2 cellular contexts compared by ENCODE assay signal in genomic region chr15:101810905-101811304, GRCh38.
TF ChIP-seq lines count a peak whose summit lies in the region.

No MANE protein-coding gene starts in this region.

TF ChIP-seq in SK-N-SH, 30 proteins besides CTCF, POLR2A, EP300 and RAD21 (continued from another document):
- TF ChIP-seq REST (IDR thresholded peaks at IDR 0.05; ENCODE audit: low read depth, low read length), result peak; percentile 88

TF ChIP-seq in SK-N-SH treated with all-trans-retinoic acid at 6 μM for 48 hours, 23 proteins besides CTCF, POLR2A, EP300 and RAD21 (continued from another document):
- TF ChIP-seq RARB (CRISPR knock-in tag; IDR thresholded peaks at IDR 0.05), result no peak
- TF ChIP-seq GLIS3 (CRISPR knock-in tag; IDR thresholded peaks at IDR 0.05), result no peak
- no peak for TF ChIP-seq ZC3H10 (CRISPR knock-in tag; IDR thresholded peaks at IDR 0.05)
- TF ChIP-seq CSDC2 (CRISPR knock-in tag; IDR thresholded peaks at IDR 0.05), result no peak
- TF ChIP-seq TOX (CRISPR knock-in tag; IDR thresholded peaks at IDR 0.05; ENCODE audit: borderline replicate concordance), result no peak
